ENCODE assay signal across 9 cellular contexts in the genomic region with DNA sequence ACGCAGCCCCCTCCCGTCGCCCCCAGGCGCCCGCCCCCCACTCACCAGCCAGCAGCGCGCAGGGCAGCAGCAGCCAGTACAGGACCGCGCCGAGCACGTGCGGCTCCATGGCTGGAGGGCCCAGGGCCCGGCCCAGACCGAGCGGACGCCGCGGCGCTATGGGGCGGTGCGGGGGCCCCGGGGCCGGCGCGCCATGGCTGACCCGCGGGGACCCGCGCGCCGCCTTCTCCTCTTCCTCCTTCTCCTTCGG. TPM values are rescaled to one million over a fixed set of nuclear protein-coding genes. Genes with fewer than 3 reads are reported as not detected.
DNase-seq lines count a peak whose midpoint lies in the region; ATAC-seq, FAIRE-seq and TF ChIP-seq lines count a peak whose summit lies in the region.
"Had no signal": no experiment of that assay in that cellular context is flagged by ENCODE, and none has a peak within 500 bp of the region (broad histone marks: within the 10 kb centered on the region; RNA-seq: fewer than 3 reads in every experiment).

No MANE protein-coding gene starts in this region.

- CTCF ChIA-PET in A549 (lab: Yijun Ruan, JAX) = interaction anchor here (0.8 to 5.6 kb wide), 7 partner anchors 8 to 70 kb away, joined by 3 to 41 read pairs (median 4); no protein-coding TSS in a partner anchor

- H3K36me3 ChIP-seq in HUES48 (ENCODE audit: control insufficient read depth, insufficient read depth, low read length) (no peaks in the 10 kb centered on the region), colonic mucosa (no peaks in the 10 kb centered on the region), mucosa of rectum (ENCODE audit: control insufficient read depth in 2 of 2, insufficient read depth in 2 of 2, low read length in 2 of 2) (no peaks in the 10 kb centered on the region)

- H3K4me1 ChIP-seq in A549 (peaks cover 46% of the 10 kb centered on the region), HUES48 (ENCODE audit: control insufficient read depth, insufficient read depth, low read length) (peaks cover 5% of the 10 kb centered on the region; the same call in 1 of the 2 replicates), colonic mucosa (peaks cover 7% of the 10 kb centered on the region), mucosa of rectum (ENCODE audit: control insufficient read depth in 2 of 2, insufficient read depth in 2 of 2, low read length in 2 of 2) (peaks cover 29 to 43% of the 10 kb centered on the region in 2 donors)

- ATAC-seq in A549 (peak; percentile 33 to 44), GM18505 (IDR thresholded peaks at IDR 0.05; ENCODE audit: unreplicated experiment) (no peak), GM18861 (IDR thresholded peaks at IDR 0.05; ENCODE audit: unreplicated experiment) (no peak), GM21381 (IDR thresholded peaks at IDR 0.05; ENCODE audit: unreplicated experiment) (no peak)

- POLR2A ChIA-PET in A549 (lab: Yijun Ruan, JAX) = interaction anchor here (0.7 to 2.4 kb wide), 3 partner anchors 15 to 47 kb away, joined by 3 to 18 read pairs (median 7); partner anchors contain the start of gene APRT

- H3K9me3 ChIP-seq in A549 = no peaks in the 10 kb centered on the region
- no peaks in the 10 kb centered on the region for H3K9me3 ChIP-seq in HUES48 (ENCODE audit: control insufficient read depth, insufficient read depth, low read length)
- no peaks in the 10 kb centered on the region for H3K9me3 ChIP-seq in colonic mucosa
- H3K9me3 ChIP-seq in mucosa of rectum (ENCODE audit: control insufficient read depth in 2 of 2, low read length in 2 of 2) = no peaks in the 10 kb centered on the region

- WGBS in A549 (ENCODE audit: missing lambda C conversion rate) = no CpG with 5 or more reads among the region's 32 CpGs

- TF ChIP-seq RAD21 in A549 (conservative IDR thresholded peaks at IDR 0.05 in 1 of 2, IDR thresholded peaks at IDR 0.05 in 1 of 2) = no peak

- H3K4me3 ChIP-seq in A549 (peak overlapping the region; percentile 99), HUES48 (ENCODE audit: low read depth, low read length) (peak overlapping the region; percentile 67), colonic mucosa (peak overlapping the region; percentile 71), mucosa of rectum (ENCODE audit: low read length in 2 of 2) (peak overlapping the region; percentile 64 to 71)

- no peak for FAIRE-seq in A549 (lab: Jason Lieb, UNC)

- H3K27ac ChIP-seq in A549 (peak overlapping the region; percentile 97 to 99), HUES48 (ENCODE audit: low read depth, low read length) (peak overlapping the region; percentile 51), colonic mucosa (peak overlapping the region; percentile 73), mucosa of rectum (ENCODE audit: low read depth in 2 of 2, low read length in 2 of 2) (peak overlapping the region; percentile 75 to 80)

- TF ChIP-seq CTCF in A549 (IDR thresholded peaks at IDR 0.05) = no peak
- no peak for TF ChIP-seq CTCF in colonic mucosa (IDR thresholded peaks at IDR 0.05)

- no peak for DNase-seq in A549 (ENCODE audit: low read depth in 1 of 2, low spot score in 1 of 2)
- no peak for DNase-seq in colonic mucosa
- DNase-seq in NCI-H510A (lab: John Stamatoyannopoulos, UW) = no peak
- DNase-seq: NCI-H1048 had no signal

- peak overlapping the region; percentile 95 for H3K4me2 ChIP-seq in A549

- no peak for TF ChIP-seq POLR2A in A549 (IDR thresholded peaks at IDR 0.05; ENCODE audit: low read length)
- no peak for TF ChIP-seq POLR2A in GM18505 (IDR thresholded peaks at IDR 0.05; ENCODE audit: borderline replicate concordance, extremely low read depth, insufficient read depth, insufficient read length)

- no peak overlapping the region for H3K9ac ChIP-seq in HUES48 (ENCODE audit: low read depth, low read length)
- H3K9ac ChIP-seq in colonic mucosa (ENCODE audit: low read depth in 2 of 2, low read length in 2 of 2) = peak overlapping the region in 1 of 2 donors; percentile 87
- peak overlapping the region in 1 of 2 donors; percentile 75 for H3K9ac ChIP-seq in mucosa of rectum (ENCODE audit: low read depth in 1 of 2, low read length in 2 of 2)

- no peak for TF ChIP-seq EP300 in A549 (IDR thresholded peaks at IDR 0.05)

- peaks cover 6% of the 10 kb centered on the region; the same call in 1 of the 2 replicates for H3K27me3 ChIP-seq in HUES48 (ENCODE audit: control insufficient read depth, insufficient read depth, low read length)
- H3K27me3 ChIP-seq in colonic mucosa = no peaks in the 10 kb centered on the region
- H3K27me3 ChIP-seq in mucosa of rectum (ENCODE audit: control insufficient read depth in 2 of 2, insufficient read depth in 2 of 2, low read length in 2 of 2) = no peaks in the 10 kb centered on the region

- intact Hi-C loops in colonic mucosa (cut with DNase I) = loop anchor here (2.0 kb wide), 1 partner anchor 46 kb away; no protein-coding TSS in a partner anchor

TF ChIP-seq in A549, 52 proteins besides CTCF, POLR2A, EP300 and RAD21:
- TF ChIP-seq PHF8 (IDR thresholded peaks at IDR 0.05; ENCODE audit: borderline replicate concordance, low read depth) (no peak; the same call in 1 of the 2 replicates), NFE2L2 (conservative IDR thresholded peaks at IDR 0.05; ENCODE audit: low read length) (no peak), ZSCAN20 (CRISPR knock-in tag; IDR thresholded peaks at IDR 0.05) (no peak)

RNA-seq across cellular contexts. Expression of gene PIEZO1, which starts 0.2 kb away (rescaled TPM):
- polyA plus RNA-seq in A549 (2011; rRNA removed) = 26.1 and 35.9 TPM in 2 replicates
- polyA plus RNA-seq in A549 (2012; cell fraction: cytosol; rRNA removed) = 141 and 172 TPM in 2 replicates
- polyA plus RNA-seq in A549 (2012; cell fraction: nucleus; rRNA removed) = 630 and 946 TPM in 2 replicates
- polyA plus RNA-seq in A549 (2017; fragmentation: RNase III; extraction: RNeasy Plus Mini Kit Qiagen cat#74134 plus additional on column Dnase treatment) = 78.3 to 84.7 TPM (median 79.1 TPM) in 3 replicates
- polyA minus RNA-seq in A549 (2011; rRNA and poly(A)+ RNA removed) = 43.0 and 54.8 TPM in 2 replicates
- 100 to 1,000 TPM; 104 to 118 TPM for total RNA-seq in colonic mucosa

RNA-seq across cellular contexts. Expression of gene CDT1, which starts 18.8 kb away (rescaled TPM):
- polyA plus RNA-seq in A549 (2011; rRNA removed) (3.4 and 3.8 TPM in 2 replicates), A549 (2017; fragmentation: RNase III; extraction: RNeasy Plus Mini Kit Qiagen cat#74134 plus additional on column Dnase treatment) (16.0 to 17.5 TPM (median 17.0 TPM) in 3 replicates)
- 30.8 and 47.0 TPM in 2 replicates for polyA plus RNA-seq in A549 (2012; cell fraction: cytosol; rRNA removed)
- polyA plus RNA-seq in A549 (2012; cell fraction: nucleus; rRNA removed) = 41.9 and 85.6 TPM in 2 replicates
- 4.1 and 6.5 TPM in 2 replicates for polyA minus RNA-seq in A549 (2011; rRNA and poly(A)+ RNA removed)
- total RNA-seq in colonic mucosa = 10 to 100 TPM; 14.9 to 71.7 TPM

RNA-seq across cellular contexts. Expression of gene APRT, which starts 26.9 kb away (rescaled TPM):
- polyA plus RNA-seq in A549 (2011; rRNA removed) = 113 and 115 TPM in 2 replicates
- polyA plus RNA-seq in A549 (2012; cell fraction: cytosol; rRNA removed) = 223 and 291 TPM in 2 replicates
- 199 and 257 TPM in 2 replicates for polyA plus RNA-seq in A549 (2012; cell fraction: nucleus; rRNA removed)
- polyA plus RNA-seq in A549 (2017; fragmentation: RNase III; extraction: RNeasy Plus Mini Kit Qiagen cat#74134 plus additional on column Dnase treatment) = 252 to 259 TPM (median 258 TPM) in 3 replicates
- 54.2 and 54.5 TPM in 2 replicates for polyA minus RNA-seq in A549 (2011; rRNA and poly(A)+ RNA removed)
- total RNA-seq in colonic mucosa = 100 to 1,000 TPM; 103 to 273 TPM

Comparison
In these comparisons a context has a peak if more than half of its experiments do, and no peak if none do; other contexts are left out.
1. ATAC-seq: peak in A549 (2 of 2); none in GM18505 (single experiment), GM18861 (single experiment) and GM21381 (single experiment).
2. Peak in every context shown above with its lines, with median percentiles within 50 percentile points of each other: H3K27ac ChIP-seq and H3K4me3 ChIP-seq.